8 cellular contexts compared by ENCODE assay signal in the genomic region with DNA sequence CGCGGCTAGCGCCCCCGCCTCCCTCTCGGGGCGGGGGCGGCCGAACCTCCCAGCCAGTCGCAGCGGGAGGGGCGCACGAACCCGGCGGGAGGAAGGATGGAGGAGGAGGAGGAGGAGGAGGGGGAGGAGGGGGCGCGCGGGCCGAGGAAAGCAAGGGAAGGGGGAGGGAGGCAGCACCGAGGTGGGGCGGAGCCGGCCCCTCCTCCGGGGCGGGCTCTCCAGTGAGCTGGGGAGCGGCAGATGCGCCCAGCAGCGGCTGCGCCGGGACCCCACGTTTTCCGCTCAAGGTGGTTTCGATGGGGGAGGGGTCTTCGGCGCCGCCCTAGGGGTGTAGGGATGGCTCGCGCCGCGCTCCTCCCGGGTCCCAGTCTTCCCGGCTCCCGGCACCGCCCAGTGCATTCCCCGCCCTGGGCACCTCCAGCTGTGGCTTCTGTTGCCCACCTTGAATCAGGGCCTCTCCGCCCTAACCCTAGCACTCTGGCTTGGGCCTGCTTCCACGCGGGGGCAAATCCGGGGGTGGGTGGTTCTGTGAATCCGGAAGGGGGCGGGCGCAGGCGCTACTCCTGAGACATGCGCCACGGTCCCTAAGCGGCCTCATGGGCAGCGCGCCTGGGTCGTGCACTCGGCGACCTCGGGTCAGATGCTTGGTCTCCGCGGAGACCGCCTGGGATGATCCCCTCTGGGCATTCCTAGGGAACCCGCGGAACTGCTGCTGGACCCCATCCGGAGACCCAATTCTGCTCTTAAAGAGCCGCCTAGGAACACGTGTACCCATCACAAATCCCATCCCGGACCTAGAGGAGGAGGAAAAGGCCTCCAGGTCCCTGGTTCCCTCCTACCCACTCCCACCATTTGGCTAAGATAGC. TPM values are rescaled to one million over a fixed set of nuclear protein-coding genes. Genes with fewer than 3 reads are reported as not detected.
DNase-seq lines count a peak whose midpoint lies in the region; ATAC-seq and TF ChIP-seq lines count a peak whose summit lies in the region.

A gene with protein sequence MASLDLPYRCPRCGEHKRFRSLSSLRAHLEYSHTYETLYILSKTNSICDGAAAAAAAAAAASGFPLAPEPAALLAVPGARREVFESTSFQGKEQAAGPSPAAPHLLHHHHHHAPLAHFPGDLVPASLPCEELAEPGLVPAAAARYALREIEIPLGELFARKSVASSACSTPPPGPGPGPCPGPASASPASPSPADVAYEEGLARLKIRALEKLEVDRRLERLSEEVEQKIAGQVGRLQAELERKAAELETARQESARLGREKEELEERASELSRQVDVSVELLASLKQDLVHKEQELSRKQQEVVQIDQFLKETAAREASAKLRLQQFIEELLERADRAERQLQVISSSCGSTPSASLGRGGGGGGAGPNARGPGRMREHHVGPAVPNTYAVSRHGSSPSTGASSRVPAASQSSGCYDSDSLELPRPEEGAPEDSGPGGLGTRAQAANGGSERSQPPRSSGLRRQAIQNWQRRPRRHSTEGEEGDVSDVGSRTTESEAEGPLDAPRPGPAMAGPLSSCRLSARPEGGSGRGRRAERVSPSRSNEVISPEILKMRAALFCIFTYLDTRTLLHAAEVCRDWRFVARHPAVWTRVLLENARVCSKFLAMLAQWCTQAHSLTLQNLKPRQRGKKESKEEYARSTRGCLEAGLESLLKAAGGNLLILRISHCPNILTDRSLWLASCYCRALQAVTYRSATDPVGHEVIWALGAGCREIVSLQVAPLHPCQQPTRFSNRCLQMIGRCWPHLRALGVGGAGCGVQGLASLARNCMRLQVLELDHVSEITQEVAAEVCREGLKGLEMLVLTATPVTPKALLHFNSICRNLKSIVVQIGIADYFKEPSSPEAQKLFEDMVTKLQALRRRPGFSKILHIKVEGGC (minus strand): TSS at position 183 of the 866 bp plus-strand sequence. CDS start 14,848 bp downstream, outside the sequence.

- H3K27ac Mint-ChIP-seq in T-helper 1 cell treated with Interleukin-12 subunit alpha and Interleukin-12 subunit beta and Interleukin-4 antibody, amounts not matched to agents 30 μg/mL and 1 μg/mL, for 36 hours, result peak within 1 kb of the TSS; percentile 50

- DNase-seq in G401 (ENCODE audit: low spot score), result peak; percentile 70
- peak; percentile 17 for DNase-seq in amniotic epithelial cell (ENCODE audit: low read depth)
- DNase-seq in iPS-NIHi7 (ENCODE audit: extremely low spot score), result peak; percentile 81
- DNase-seq in stimulated activated CD4-positive, alpha-beta T cell treated with anti-CD3 and anti-CD28 coated beads, Interleukin-1b, Interleukin-23, amount 100 ng/mL, for 24 hours (ENCODE audit: low read depth in 4 of 4, low spot score in 1 of 4), result peak in 3 of 4 experiments; percentile 51 to 76 (median 63)
- no peak for DNase-seq in pons (ENCODE audit: low spot score)

- peak within 1 kb of the TSS; percentile 80 for H3K4me3 ChIP-seq in KMS-11 (IDR thresholded peaks at IDR 0.05; ENCODE audit: insufficient read depth, low read depth, low read length)

- peak within 1 kb of the TSS; percentile 60 for H3K27ac ChIP-seq in KMS-11

- H3K36me3 ChIP-seq in KMS-11 (ENCODE audit: insufficient read depth), result no peaks in the 10 kb centered on the region

- ATAC-seq in GM21619 (IDR thresholded peaks at IDR 0.05; ENCODE audit: unreplicated experiment), result peak; percentile 78

- peak within 1 kb of the TSS; percentile 85 for H3K4me2 ChIP-seq in KMS-11

- peaks cover 42% of the 10 kb centered on the region for H3K79me2 ChIP-seq in KMS-11 (ENCODE audit: insufficient read depth, low read depth)

- H3K27me3 ChIP-seq in KMS-11 (ENCODE audit: insufficient read depth, low read depth), result no peaks in the 10 kb centered on the region

- peak within 1 kb of the TSS; percentile 78 for H3K4me3 Mint-ChIP-seq in T-helper 1 cell treated with Interleukin-12 subunit alpha and Interleukin-12 subunit beta and Interleukin-4 antibody, amounts not matched to agents 30 μg/mL and 1 μg/mL, for 36 hours

- H3K4me1 Mint-ChIP-seq in T-helper 1 cell treated with Interleukin-12 subunit alpha and Interleukin-12 subunit beta and Interleukin-4 antibody, amounts not matched to agents 30 μg/mL and 1 μg/mL, for 36 hours (ENCODE audit: low read depth), result peaks cover 6% of the 10 kb centered on the region

- peaks cover 6% of the 10 kb centered on the region; the same call in 1 of the 2 replicates for H4K20me1 ChIP-seq in KMS-11 (ENCODE audit: insufficient read depth)

- H2AFZ ChIP-seq in KMS-11 (ENCODE audit: low read depth), result peak within 1 kb of the TSS; percentile 42

- no peak for TF ChIP-seq CTCF in KMS-11 (conservative IDR thresholded peaks at IDR 0.05; ENCODE audit: low read depth, low read length)

- no peaks in the 10 kb centered on the region for H3K9me3 Mint-ChIP-seq in T-helper 1 cell treated with Interleukin-12 subunit alpha and Interleukin-12 subunit beta and Interleukin-4 antibody, amounts not matched to agents 30 μg/mL and 1 μg/mL, for 36 hours

- in situ Hi-C loops in G401 (cut with HindIII; ENCODE audit: low sequenced_read_pairs), result no loop called here

- peak within 1 kb of the TSS; percentile 77 for H3K9ac ChIP-seq in KMS-11

- H3K27me3 Mint-ChIP-seq in T-helper 1 cell treated with Interleukin-12 subunit alpha and Interleukin-12 subunit beta and Interleukin-4 antibody, amounts not matched to agents 30 μg/mL and 1 μg/mL, for 36 hours (ENCODE audit: low read depth), result peaks cover 27% of the 10 kb centered on the region

- peaks cover 15% of the 10 kb centered on the region for H3K4me1 ChIP-seq in KMS-11 (ENCODE audit: low read depth, poor library complexity, severe bottlenecking)

- no peaks in the 10 kb centered on the region for H3K36me3 Mint-ChIP-seq in T-helper 1 cell treated with Interleukin-12 subunit alpha and Interleukin-12 subunit beta and Interleukin-4 antibody, amounts not matched to agents 30 μg/mL and 1 μg/mL, for 36 hours (ENCODE audit: low read depth)

RNA-seq across cellular contexts. Expression of the gene that starts here (rescaled TPM):
- total RNA-seq in G401 (2014; rRNA removed; shearing (Covaris generic)), result 3.6 and 11.1 TPM in 2 replicates
